ENCODE assay signal across 8 cellular contexts in genomic region chr4:141637565-141637964, GRCh38. TPM values are rescaled to one million over a fixed set of nuclear protein-coding genes. Genes with fewer than 3 reads are reported as not detected.
DNase-seq lines count a peak whose midpoint lies in the region; ATAC-seq, FAIRE-seq and TF ChIP-seq lines count a peak whose summit lies in the region.

No MANE protein-coding gene starts in this region.

- TF ChIP-seq EP300 in H1 (IDR thresholded peaks at IDR 0.05; ENCODE audit: borderline replicate concordance in 1 of 2, low read depth in 2 of 2, low read length in 2 of 2): no peak

- no peak overlapping the region for H4K8ac ChIP-seq in H1 (ENCODE audit: extremely low read depth, insufficient read depth, low read length)

- H3K4ac ChIP-seq in H1 (replicated peaks; ENCODE audit: insufficient read length, low read depth, low read length): no peak overlapping the region

- H2AK5ac ChIP-seq in H1 (ENCODE audit: low read depth, low read length): no peak overlapping the region

- no peak overlapping the region for H3K18ac ChIP-seq in H1 (ENCODE audit: extremely low read depth, low read length)

- H4K20me1 ChIP-seq in H1 (replicated peaks in 1 of 2; ENCODE audit: control insufficient read depth in 1 of 2, insufficient read depth in 2 of 2, low read length in 2 of 2): no peaks in the 10 kb centered on the region

- FAIRE-seq in H1 (lab: Jason Lieb, UNC): no peak

- peak overlapping the region; percentile 50 for H3K9ac ChIP-seq in HUES6 (ENCODE audit: low read length)
- no peak overlapping the region for H3K9ac ChIP-seq in H1 (replicated peaks in 1 of 4; ENCODE audit: extremely low read depth in 1 of 4, low read depth in 3 of 4, low read length in 3 of 4)
- peak overlapping the region; percentile 91 for H3K9ac ChIP-seq in skeletal muscle satellite cell (ENCODE audit: low read depth, low read length)

- no peak overlapping the region for H3K14ac ChIP-seq in H1 (ENCODE audit: insufficient read length)

- H3K27me3 ChIP-seq in HUES6 (ENCODE audit: control insufficient read depth, insufficient read depth, low read length) (peaks cover 41% of the 10 kb centered on the region), H1 (replicated peaks in 1 of 4; ENCODE audit: control insufficient read depth in 3 of 4, extremely low read depth in 1 of 4, insufficient read depth in 3 of 4, low read length in 3 of 4) (peaks cover 1 to 20% (median 14%) of the 10 kb centered on the region in 4 experiments; a peak in 6 of 7 replicates), skeletal muscle satellite cell (ENCODE audit: control insufficient read depth, insufficient read depth, low read length) (no peaks in the 10 kb centered on the region)

- no peak overlapping the region for H2BK120ac ChIP-seq in H1 (replicated peaks; ENCODE audit: low read depth, low read length)

- no peak overlapping the region for H2BK5ac ChIP-seq in H1 (ENCODE audit: low read depth, low read length)

- CTCF ChIA-PET in H1 (lab: Charles Lee; ENCODE audit: partially characterized antibody): interaction anchor here (0.7 to 3.5 kb wide), 4 partner anchors 17 to 330 kb away, joined by 3 to 12 read pairs (median 3); no protein-coding TSS in a partner anchor

- H3K4me2 ChIP-seq in H1 (ENCODE audit: insufficient read depth in 1 of 2, low read depth in 2 of 2, low read length in 2 of 2) (peak overlapping the region; percentile 67 to 83; a peak in 3 of 4 replicates), skeletal muscle satellite cell (ENCODE audit: low read length) (peak overlapping the region; percentile 97)

- no peaks in the 10 kb centered on the region for H3K79me2 ChIP-seq in H1 (ENCODE audit: control insufficient read depth in 1 of 2, insufficient read depth in 2 of 2, low read length in 2 of 2)

- H3K79me1 ChIP-seq in H1 (ENCODE audit: low read depth, low read length): no peaks in the 10 kb centered on the region

- no peak overlapping the region for H2BK15ac ChIP-seq in H1 (ENCODE audit: low read length)

- POLR2A ChIA-PET in H1 (lab: Charles Lee; ENCODE audit: partially characterized antibody): no interaction called here

- no peak for TF ChIP-seq POLR2A in H1 (IDR thresholded peaks at IDR 0.05; ENCODE audit: control extremely low read depth in 1 of 2, low read depth in 2 of 2, low read length in 2 of 2)

- H3K23ac ChIP-seq in H1 (ENCODE audit: insufficient read length): no peak overlapping the region

- no peak for TF ChIP-seq CTCF in H1 (IDR thresholded peaks at IDR 0.05; ENCODE audit: control extremely low read depth in 1 of 3, insufficient read depth in 1 of 3, low read depth in 1 of 3, low read length in 3 of 3)

- H3K4me1 ChIP-seq in HUES6 (ENCODE audit: control insufficient read depth, insufficient read depth, low read length) (peaks cover 11% of the 10 kb centered on the region), H1 (replicated peaks in 1 of 4; ENCODE audit: control insufficient read depth in 3 of 4, insufficient read depth in 4 of 4, low read length in 3 of 4) (peaks cover 0 to 4% (median under 1%) of the 10 kb centered on the region in 4 experiments; a peak in 2 of 7 replicates), skeletal muscle satellite cell (ENCODE audit: control insufficient read depth, insufficient read depth, low read length) (peaks cover 34% of the 10 kb centered on the region)

- H2BK12ac ChIP-seq in H1 (ENCODE audit: low read depth, low read length): no peak overlapping the region

- no peak overlapping the region for H3K56ac ChIP-seq in H1 (replicated peaks; ENCODE audit: insufficient read length, low read depth, low read length)

- H2BK20ac ChIP-seq in H1 (ENCODE audit: low read length): no peak overlapping the region

- no peak for TF ChIP-seq RAD21 in H1 (IDR thresholded peaks at IDR 0.05 in 1 of 2, conservative IDR thresholded peaks at IDR 0.05 in 1 of 2; ENCODE audit: low read depth in 2 of 2, low read length in 2 of 2)

- H2AFZ ChIP-seq in H1 (ENCODE audit: low read length): no peak overlapping the region

- no peak overlapping the region for H4K5ac ChIP-seq in H1 (ENCODE audit: insufficient read length, low read depth, low read length)

- peak overlapping the region; percentile 78 for H3K4me3 ChIP-seq in HUES6 (ENCODE audit: low read depth, low read length)
- peak overlapping the region in 1 of 4 experiments; percentile 85; a peak in 2 of 8 replicates for H3K4me3 ChIP-seq in H1 (ENCODE audit: extremely low read depth in 1 of 4, insufficient read depth in 2 of 4, low read depth in 3 of 4, low read length in 4 of 4)
- H3K4me3 ChIP-seq in skeletal muscle satellite cell (ENCODE audit: low read length): peak overlapping the region; percentile 94

- WGBS in H1 (ENCODE audit: extremely low coverage in 1 of 2, insufficient coverage in 1 of 2, insufficient read length in 1 of 2, insufficient replicate concordance in 2 of 2, low coverage in 1 of 2, low lambda C conversion rate in 2 of 2, missing lambda C conversion rate in 1 of 2), 2 experiments: 96% methylated on average over 2 of the region's 2 CpGs; no CpG with 5 or more reads in 1 of the 2 experiments

- no peaks in the 10 kb centered on the region for H3K36me3 ChIP-seq in HUES6 (ENCODE audit: control insufficient read depth, insufficient read depth, low read length)
- H3K36me3 ChIP-seq in H1 (ENCODE audit: control insufficient read depth in 2 of 4, insufficient read depth in 4 of 4, low read length in 3 of 4): no peaks in the 10 kb centered on the region
- no peaks in the 10 kb centered on the region for H3K36me3 ChIP-seq in skeletal muscle satellite cell (ENCODE audit: insufficient read depth, low read length)

- H3K27ac ChIP-seq in HUES6 (ENCODE audit: low read depth, low read length): no peak overlapping the region
- no peak overlapping the region for H3K27ac ChIP-seq in H1 (ENCODE audit: low read depth, low read length)

- no peak overlapping the region for H4K91ac ChIP-seq in H1 (replicated peaks; ENCODE audit: insufficient read length, low read length)

- H3K9me3 ChIP-seq in HUES6 (ENCODE audit: control insufficient read depth, insufficient read depth, low read depth, low read length) (no peaks in the 10 kb centered on the region), H1 (ENCODE audit: insufficient read depth in 2 of 2, low read depth in 1 of 2, low read length in 1 of 2) (no peaks in the 10 kb centered on the region), skeletal muscle satellite cell (replicated peaks; ENCODE audit: low read length) (no peaks in the 10 kb centered on the region)

- H3K23me2 ChIP-seq in H1 (ENCODE audit: low read depth, low read length): peaks cover 8% of the 10 kb centered on the region

- no peak for DNase-seq in H1 (ENCODE audit: low read depth in 1 of 2, low spot score in 2 of 2)
- no peak for DNase-seq in middle frontal gyrus (ENCODE audit: extremely low spot score, low spot score)
- no peak for DNase-seq in NCI-H1105 (lab: John Stamatoyannopoulos, UW)
- DNase-seq in T-helper 9 cell: no peak
- DNase-seq in NCI-H2227 treated with DMSO at 0.1 percent for 48 hours (lab: John Stamatoyannopoulos, UW): no peak

- ATAC-seq in GM18520 (IDR thresholded peaks at IDR 0.05; ENCODE audit: unreplicated experiment): peak; percentile 19

TF ChIP-seq in H1, 55 proteins besides CTCF, POLR2A, EP300 and RAD21:
- TF ChIP-seq HDAC2 (IDR thresholded peaks at IDR 0.05; ENCODE audit: borderline replicate concordance in 1 of 2, low read depth in 2 of 2, low read length in 2 of 2) (no peak), BCL11A (IDR thresholded peaks at IDR 0.05; ENCODE audit: low read depth in 2 of 2, low read length in 2 of 2) (no peak), EGR1 (IDR thresholded peaks at IDR 0.05; ENCODE audit: borderline replicate concordance, low read depth, low read length) (no peak), MAFK (IDR thresholded peaks at IDR 0.05; ENCODE audit: low read depth, low read length) (peak; percentile 96), JUN (IDR thresholded peaks at IDR 0.05; ENCODE audit: low read depth, low read length) (no peak), TAF7 (optimal IDR thresholded peaks at IDR 0.05; ENCODE audit: borderline replicate concordance, low read depth, low read length) (no peak), RNF2 (IDR thresholded peaks at IDR 0.05; ENCODE audit: borderline replicate concordance, low read depth, low read length, missing control alignments, poor library complexity, severe bottlenecking) (no peak)
- TF ChIP-seq, protein P1, sequence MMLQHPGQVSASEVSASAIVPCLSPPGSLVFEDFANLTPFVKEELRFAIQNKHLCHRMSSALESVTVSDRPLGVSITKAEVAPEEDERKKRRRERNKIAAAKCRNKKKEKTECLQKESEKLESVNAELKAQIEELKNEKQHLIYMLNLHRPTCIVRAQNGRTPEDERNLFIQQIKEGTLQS (IDR thresholded peaks at IDR 0.05; ENCODE audit: insufficient read depth, low read depth, low read length): no peak
TF ChIP-seq in H1: peak in this region for 1.

RNA-seq across cellular contexts. Expression of gene IL15, which starts 1.2 kb away (rescaled TPM):
- total RNA-seq in H1 (2021; fragmentation: NEBNext Ultra II Directional; extraction: Animal tissue kit (Norgen Biotek cat#: 25700)): 0.61 and 0.69 TPM in 2 replicates
- polyA plus RNA-seq in H1 (2011; rRNA removed): 0.28 and 0.30 TPM in 2 replicates
- 0.69 TPM for polyA plus RNA-seq in H1 (2011; cell fraction: cytosol; rRNA removed)
- 0.81 TPM for polyA plus RNA-seq in H1 (2011; cell fraction: nucleus; rRNA removed)
- 0.28 to 0.43 TPM (median 0.40 TPM) in 4 replicates for polyA plus RNA-seq in H1 (2012, experiment 1 of 2)
- 0.08 TPM for polyA plus RNA-seq in H1 (2012, experiment 2 of 2)
- 1.1 TPM for polyA plus RNA-seq in H1 (2013, experiment 1 of 2)
- polyA plus RNA-seq in H1 (2013, experiment 2 of 2): 1.2 TPM
- polyA minus RNA-seq in H1 (2011; rRNA and poly(A)+ RNA removed): 0.56 and 0.88 TPM in 2 replicates
- not detected for polyA minus RNA-seq in H1 (2011; cell fraction: cytosol; rRNA and poly(A)+ RNA removed)
- polyA minus RNA-seq in H1 (2011; cell fraction: nucleus; rRNA and poly(A)+ RNA removed): 4.0 TPM
- 1.7 and 2.3 TPM in 2 replicates for total RNA-seq in skeletal muscle satellite cell (2012; rRNA removed)

Comparison
In these comparisons a context has a peak if more than half of its experiments do, and no peak if none do; other contexts are left out.
1. H3K9ac ChIP-seq: peak in HUES6 (single experiment) and skeletal muscle satellite cell (single experiment); none in H1 (0 of 4).